1 cellular context compared by ENCODE assay signal in genomic region chr15:90929246-90929645, GRCh38.
TF ChIP-seq lines count a peak whose summit lies in the region.

No MANE protein-coding gene starts in this region.

TF ChIP-seq in HepG2, 621 proteins besides CTCF, POLR2A, EP300 and RAD21:
- TF ChIP-seq ZBTB38 (CRISPR knock-in tag; IDR thresholded peaks at IDR 0.05) (peak; percentile 98), PRPF4 (IDR thresholded peaks at IDR 0.05; ENCODE audit: low read depth, low read length, poor library complexity, severe bottlenecking) (peak; percentile 54)
- TF ChIP-seq, protein P1, sequence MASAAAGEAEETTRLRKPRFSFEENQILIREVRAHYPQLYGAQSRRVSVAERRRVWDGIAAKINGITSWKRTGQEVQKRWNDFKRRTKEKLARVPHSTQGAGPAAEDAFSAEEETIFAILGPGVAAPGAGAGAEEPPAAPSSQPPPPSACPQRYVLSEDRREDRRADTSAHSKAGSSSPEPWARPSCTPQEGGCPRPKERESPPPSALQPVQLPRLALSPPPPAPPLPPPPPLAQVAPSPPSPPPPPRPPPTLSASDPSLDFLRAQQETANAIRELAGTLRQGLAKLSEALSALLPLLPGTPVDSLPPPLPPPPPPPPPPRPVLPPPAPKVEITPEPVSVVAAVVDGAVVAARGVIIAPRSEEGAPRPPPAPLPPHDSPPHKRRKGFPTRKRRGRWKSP (CRISPR knock-in tag; IDR thresholded peaks at IDR 0.05): peak; percentile 1; the same call in 1 of the 2 replicates
